In genomic region chrX:75067931-75068330, GRCh38 we compare ENCODE assay signal across 32 cellular contexts.
A peak's percentile ranks its signal among the peaks of the same experiment; 100 is the strongest.
DNase-seq lines count a peak whose midpoint lies in the region; ATAC-seq, FAIRE-seq and TF ChIP-seq lines count a peak whose summit lies in the region.
"Had no signal": no experiment of that assay in that cellular context is flagged by ENCODE, and none has a peak within 500 bp of the region (broad histone marks: within the 10 kb centered on the region; RNA-seq: fewer than 3 reads in every experiment).

No MANE protein-coding gene starts in this region.

- no peak overlapping the region for H3K18ac ChIP-seq in mesenchymal stem cell (ENCODE audit: low read depth in 1 of 2, low read length in 2 of 2)

- H2AFZ ChIP-seq in mesenchymal stem cell (ENCODE audit: low read depth, low read length), result no peak overlapping the region

- no peaks in the 10 kb centered on the region for H3K4me1 Mint-ChIP-seq in activated T-cell treated with anti-CD3 and anti-CD28 coated beads, Interleukin-2, amount 50 U/mL, for 4 hours (ENCODE audit: low read depth)
- peaks cover 11% of the 10 kb centered on the region for H3K4me1 Mint-ChIP-seq in endodermal cell
- H3K4me1 Mint-ChIP-seq: immature natural killer cell; naive thymus-derived CD8-positive, alpha-beta T cell; stimulated activated naive B cell treated with anti-CD40 and anti-IgM and Interleukin-4, amounts not matched to agents 10 μg/mL and 1 μg/mL and 100 μg/mL, for 72 hours; T-cell had no signal

- H3K9me3 ChIP-seq in pancreas (no peaks in the 10 kb centered on the region), endodermal cell (ENCODE audit: control insufficient read depth, low read length) (no peaks in the 10 kb centered on the region), mesenchymal stem cell (ENCODE audit: control insufficient read depth, low read length) (no peaks in the 10 kb centered on the region)
- H3K9me3 ChIP-seq: testis had no signal

- DNase-seq in activated T-cell treated with anti-CD3 and anti-CD28 coated beads, Interleukin-2, amount 50 U/mL, for 4 hours, result no peak
- DNase-seq in activated T-cell treated with anti-CD3 and anti-CD28 coated beads for 4 hours (no peak), M059J (ENCODE audit: low read depth) (peak; percentile 7), choroid plexus epithelial cell (ENCODE audit: low read depth) (peak; percentile 17), pancreas (no peak), endodermal cell (no peak), mesenchymal stem cell (no peak), activated gamma-delta T cell (lab: John Stamatoyannopoulos, UW) (no peak)
- DNase-seq: activated CD4-positive, CD25-positive, alpha-beta regulatory T cell treated with anti-CD3 and anti-CD28 coated beads, Interleukin-2, amount 50 U/mL, for 72 hours; activated naive CD4-positive, alpha-beta T cell treated with anti-CD3 and anti-CD28 coated beads, Interleukin-2, amount 50 U/mL, for 16 hours; activated T-cell treated with anti-CD3 and anti-CD28 coated beads, Interleukin-2, amount 50 U/mL, for 1 hour; anterior cingulate cortex; Calu3; central memory CD4-positive, alpha-beta T cell; DND-41; immature natural killer cell; left ventricle myocardium superior; midbrain; naive thymus-derived CD8-positive, alpha-beta T cell; NCI-H1417 treated with DMSO at 0.1 percent for 48 hours; NCI-H82; occipital lobe; retina; SHP77; stimulated activated CD4-positive, alpha-beta T cell treated with anti-CD3 and anti-CD28 coated beads, Interleukin-2, amount 100 ng/mL, for 48 hours; stimulated activated naive B cell treated with anti-CD40 and anti-IgM and Interleukin-4, amounts not matched to agents 10 μg/mL and 1 μg/mL and 100 μg/mL, for 72 hours; T-cell; testis had no signal

- no peak overlapping the region for H3K14ac ChIP-seq in mesenchymal stem cell (ENCODE audit: low read length in 2 of 2)

- no peak overlapping the region for H3K4ac ChIP-seq in mesenchymal stem cell (ENCODE audit: low read depth in 1 of 2, low read length in 2 of 2)

- H4K8ac ChIP-seq in mesenchymal stem cell (ENCODE audit: low read length), result no peak overlapping the region

- H3K9ac ChIP-seq in endodermal cell (ENCODE audit: extremely low read depth, low read length, poor library complexity, severe bottlenecking) (no peak overlapping the region), mesenchymal stem cell (ENCODE audit: low read length) (no peak overlapping the region)

- H3K23ac ChIP-seq in mesenchymal stem cell (ENCODE audit: low read length in 2 of 2), result no peak overlapping the region

- ATAC-seq in activated T-cell treated with anti-CD3 and anti-CD28 coated beads, Interleukin-2, amount 50 U/mL, for 4 hours, result peak; percentile 37 to 38
- ATAC-seq in pancreas, result no peak
- ATAC-seq: HCT116; left ventricle myocardium superior; naive thymus-derived CD8-positive, alpha-beta T cell; stimulated activated naive B cell treated with anti-CD40 and anti-IgM and Interleukin-4, amounts not matched to agents 10 μg/mL and 1 μg/mL and 100 μg/mL, for 72 hours; T-cell had no signal

- TF ChIP-seq CTCF in choroid plexus epithelial cell (conservative IDR thresholded peaks at IDR 0.05; ENCODE audit: low read depth, low read length), result no peak
- TF ChIP-seq CTCF in pancreas (IDR thresholded peaks at IDR 0.05), result no peak
- TF ChIP-seq CTCF in endodermal cell (conservative IDR thresholded peaks at IDR 0.05), result no peak

- no peaks in the 10 kb centered on the region for H3K27me3 Mint-ChIP-seq in activated T-cell treated with anti-CD3 and anti-CD28 coated beads, Interleukin-2, amount 50 U/mL, for 4 hours (ENCODE audit: low read depth)
- no peaks in the 10 kb centered on the region for H3K27me3 Mint-ChIP-seq in endodermal cell (ENCODE audit: insufficient read depth)
- H3K27me3 Mint-ChIP-seq: naive thymus-derived CD8-positive, alpha-beta T cell; stimulated activated naive B cell treated with anti-CD40 and anti-IgM and Interleukin-4, amounts not matched to agents 10 μg/mL and 1 μg/mL and 100 μg/mL, for 72 hours had no signal

- peak; percentile 13 for FAIRE-seq in pancreas (lab: Jason Lieb, UNC)
- FAIRE-seq: frontal cortex, GM12892, urothelium cell line had no signal

- no peak overlapping the region for H4K91ac ChIP-seq in mesenchymal stem cell (ENCODE audit: low read length)

- H3K36me3 ChIP-seq in pancreas (no peaks in the 10 kb centered on the region), endodermal cell (ENCODE audit: control insufficient read depth, insufficient read depth, low read length) (peaks cover 3% of the 10 kb centered on the region), mesenchymal stem cell (ENCODE audit: control insufficient read depth in 1 of 2, insufficient read depth in 2 of 2, low read depth in 1 of 2, low read length in 2 of 2) (peaks cover 0 to 5% of the 10 kb centered on the region in 2 experiments)

- no peak overlapping the region for H2BK5ac ChIP-seq in mesenchymal stem cell (ENCODE audit: low read depth, low read length, poor library complexity, severe bottlenecking)

- H3K4me3 Mint-ChIP-seq in activated T-cell treated with anti-CD3 and anti-CD28 coated beads, Interleukin-2, amount 50 U/mL, for 4 hours, result no peak overlapping the region
- no peak overlapping the region for H3K4me3 Mint-ChIP-seq in endodermal cell
- H3K4me3 Mint-ChIP-seq: immature natural killer cell; naive thymus-derived CD8-positive, alpha-beta T cell; stimulated activated naive B cell treated with anti-CD40 and anti-IgM and Interleukin-4, amounts not matched to agents 10 μg/mL and 1 μg/mL and 100 μg/mL, for 72 hours; T-cell had no signal

- H3K9me3 Mint-ChIP-seq in activated T-cell treated with anti-CD3 and anti-CD28 coated beads, Interleukin-2, amount 50 U/mL, for 4 hours, result no peaks in the 10 kb centered on the region
- H3K9me3 Mint-ChIP-seq in endodermal cell, result peaks cover 15% of the 10 kb centered on the region
- H3K9me3 Mint-ChIP-seq: immature natural killer cell; naive thymus-derived CD8-positive, alpha-beta T cell; stimulated activated naive B cell treated with anti-CD40 and anti-IgM and Interleukin-4, amounts not matched to agents 10 μg/mL and 1 μg/mL and 100 μg/mL, for 72 hours; T-cell had no signal

- H2BK12ac ChIP-seq in mesenchymal stem cell (ENCODE audit: low read length in 2 of 2), result no peak overlapping the region

- no peak overlapping the region for H3K27ac Mint-ChIP-seq in endodermal cell
- H3K27ac Mint-ChIP-seq: immature natural killer cell; naive thymus-derived CD8-positive, alpha-beta T cell; stimulated activated naive B cell treated with anti-CD40 and anti-IgM and Interleukin-4, amounts not matched to agents 10 μg/mL and 1 μg/mL and 100 μg/mL, for 72 hours; T-cell had no signal

- 80 to 96% methylated on average over 2 of the region's 2 CpGs for WGBS in pancreas, 2 donors
- WGBS in endodermal cell (ENCODE audit: insufficient coverage in 1 of 2, insufficient read length in 1 of 2), 2 experiments, result 100% methylated on average over 1 of the region's 2 CpGs; no CpG with 5 or more reads in 1 of the 2 experiments
- 100% methylated on average over 1 of the region's 2 CpGs for WGBS in mesenchymal stem cell

- H3K36me3 Mint-ChIP-seq in activated T-cell treated with anti-CD3 and anti-CD28 coated beads, Interleukin-2, amount 50 U/mL, for 4 hours (ENCODE audit: insufficient read depth), result peaks cover 7% of the 10 kb centered on the region
- peaks cover 4% of the 10 kb centered on the region for H3K36me3 Mint-ChIP-seq in endodermal cell (ENCODE audit: low read depth)

- no peak overlapping the region for H3K4me2 ChIP-seq in mesenchymal stem cell (ENCODE audit: low read length, poor library complexity, severe bottlenecking)

- intact Hi-C loops in pancreas (cut with DNase I), result no loop called here

- no peak overlapping the region for H2BK15ac ChIP-seq in mesenchymal stem cell (ENCODE audit: low read depth, poor library complexity, severe bottlenecking)

- H3K27ac ChIP-seq in pancreas (no peak overlapping the region), endodermal cell (ENCODE audit: low read depth, low read length) (no peak overlapping the region), mesenchymal stem cell (ENCODE audit: low read length, poor library complexity, severe bottlenecking) (no peak overlapping the region)
- H3K27ac ChIP-seq: testis had no signal

- H2BK120ac ChIP-seq in mesenchymal stem cell (ENCODE audit: low read depth, low read length), result no peak overlapping the region

- H3K79me1 ChIP-seq in mesenchymal stem cell (replicated peaks; ENCODE audit: low read length, poor library complexity, severe bottlenecking), result no peaks in the 10 kb centered on the region

- H3K27me3 ChIP-seq in pancreas, result no peaks in the 10 kb centered on the region
- H3K27me3 ChIP-seq in endodermal cell (ENCODE audit: control insufficient read depth, insufficient read depth, low read length, poor library complexity, severe bottlenecking), result no peaks in the 10 kb centered on the region
- peaks cover 0 to 4% of the 10 kb centered on the region in 2 experiments for H3K27me3 ChIP-seq in mesenchymal stem cell (ENCODE audit: control insufficient read depth in 1 of 2, insufficient read depth in 1 of 2, low read length in 2 of 2)
- H3K27me3 ChIP-seq: testis had no signal

- H3K4me1 ChIP-seq in pancreas, result no peaks in the 10 kb centered on the region
- H3K4me1 ChIP-seq in endodermal cell (ENCODE audit: control insufficient read depth, insufficient read depth, low read length), result no peaks in the 10 kb centered on the region
- no peaks in the 10 kb centered on the region for H3K4me1 ChIP-seq in mesenchymal stem cell (ENCODE audit: control insufficient read depth, insufficient read depth, low read depth, low read length)
- H3K4me1 ChIP-seq: testis had no signal

- H3K4me3 ChIP-seq in choroid plexus epithelial cell (ENCODE audit: low read depth, low read length), result no peak overlapping the region
- no peak overlapping the region for H3K4me3 ChIP-seq in pancreas
- H3K4me3 ChIP-seq in endodermal cell (ENCODE audit: low read length), result no peak overlapping the region
- H3K4me3 ChIP-seq in mesenchymal stem cell (ENCODE audit: insufficient read depth in 1 of 2, low read depth in 1 of 2, low read length in 2 of 2), result no peak overlapping the region
- H3K4me3 ChIP-seq: testis had no signal

- no peak overlapping the region for H2AK5ac ChIP-seq in mesenchymal stem cell (ENCODE audit: low read length, severe bottlenecking)

Comparison
In these comparisons a context has a peak if more than half of its experiments do, and no peak if none do; other contexts are left out.
1. ATAC-seq: peak in activated T-cell treated with anti-CD3 and anti-CD28 coated beads, Interleukin-2, amount 50 U/mL, for 4 hours (2 of 2); none in pancreas (0 of 4).
2. DNase-seq: peak in M059J (single experiment) and choroid plexus epithelial cell (single experiment); none in activated T-cell treated with anti-CD3 and anti-CD28 coated beads, Interleukin-2, amount 50 U/mL, for 4 hours (single experiment), activated T-cell treated with anti-CD3 and anti-CD28 coated beads for 4 hours (single experiment), pancreas (0 of 6), endodermal cell (single experiment), mesenchymal stem cell (single experiment) and activated gamma-delta T cell (single experiment).